In genomic region chr1:213122514-213122929, GRCh38 we compare ENCODE assay signal across 9 cellular contexts.
DNase-seq lines count a peak whose midpoint lies in the region; ATAC-seq and TF ChIP-seq lines count a peak whose summit lies in the region.
"Had no signal": no experiment of that assay in that cellular context is flagged by ENCODE, and none has a peak within 500 bp of the region (broad histone marks: within the 10 kb centered on the region; RNA-seq: fewer than 3 reads in every experiment).

No MANE protein-coding gene starts in this region.

- no peaks in the 10 kb centered on the region for H3K27me3 ChIP-seq in adrenal gland
- H3K27me3 ChIP-seq: BLaER1 treated with 17β-estradiol and CSF1 and Interleukin-3, amounts not matched to agents 10 nM and 100 nM had no signal

- TF ChIP-seq POLR2A in adrenal gland (IDR thresholded peaks at IDR 0.05) = no peak

- intact Hi-C loops in adrenal gland (cut with DNase I) = no loop called here

- no peak overlapping the region for H3K27ac ChIP-seq in adrenal gland
- H3K27ac ChIP-seq: BLaER1 treated with 17β-estradiol and CSF1 and Interleukin-3, amounts not matched to agents 10 nM and 100 nM had no signal

- no peaks in the 10 kb centered on the region for H3K9me3 ChIP-seq in adrenal gland (replicated peaks in 1 of 3)
- H3K9me3 ChIP-seq: BLaER1 treated with 17β-estradiol and CSF1 and Interleukin-3, amounts not matched to agents 10 nM and 100 nM had no signal

- DNase-seq in NCI-H2029 treated with DMSO at 0.1 percent for 48 hours (lab: John Stamatoyannopoulos, UW) = peak; percentile 46
- no peak for DNase-seq in NCI-H2029 (lab: John Stamatoyannopoulos, UW)
- peak; percentile 60 for DNase-seq in NCI-H1694 treated with DMSO at 0.1 percent for 48 hours (lab: John Stamatoyannopoulos, UW)
- DNase-seq in adrenal gland = no peak
- DNase-seq in kidney tubule cell (ENCODE audit: low spot score) = peak; percentile 58
- no peak for DNase-seq in NCI-H524 treated with DMSO at 0.1 percent for 48 hours (lab: John Stamatoyannopoulos, UW)
- DNase-seq in GF-D8 (lab: John Stamatoyannopoulos, UW) = no peak

- no peaks in the 10 kb centered on the region for H3K36me3 ChIP-seq in adrenal gland (replicated peaks in 1 of 2)

- TF ChIP-seq CTCF in adrenal gland (IDR thresholded peaks at IDR 0.05) = peak; percentile 40 to 68 (median 56)

- no peak overlapping the region for H3K4me3 ChIP-seq in adrenal gland
- H3K4me3 ChIP-seq: BLaER1 treated with 17β-estradiol and CSF1 and Interleukin-3, amounts not matched to agents 10 nM and 100 nM had no signal

- peaks cover 13 to 23% of the 10 kb centered on the region in 2 donors for H3K4me1 ChIP-seq in adrenal gland (replicated peaks in 1 of 2)

- no peak for ATAC-seq in HG03139 (IDR thresholded peaks at IDR 0.05; ENCODE audit: unreplicated experiment)

Comparison
In these comparisons a context has a peak if more than half of its experiments do, and no peak if none do; other contexts are left out.
1. DNase-seq: peak in NCI-H2029 treated with DMSO at 0.1 percent for 48 hours (single experiment), NCI-H1694 treated with DMSO at 0.1 percent for 48 hours (single experiment) and kidney tubule cell (single experiment); none in NCI-H2029 (single experiment), adrenal gland (0 of 7), NCI-H524 treated with DMSO at 0.1 percent for 48 hours (single experiment) and GF-D8 (single experiment).